In the genomic region with DNA sequence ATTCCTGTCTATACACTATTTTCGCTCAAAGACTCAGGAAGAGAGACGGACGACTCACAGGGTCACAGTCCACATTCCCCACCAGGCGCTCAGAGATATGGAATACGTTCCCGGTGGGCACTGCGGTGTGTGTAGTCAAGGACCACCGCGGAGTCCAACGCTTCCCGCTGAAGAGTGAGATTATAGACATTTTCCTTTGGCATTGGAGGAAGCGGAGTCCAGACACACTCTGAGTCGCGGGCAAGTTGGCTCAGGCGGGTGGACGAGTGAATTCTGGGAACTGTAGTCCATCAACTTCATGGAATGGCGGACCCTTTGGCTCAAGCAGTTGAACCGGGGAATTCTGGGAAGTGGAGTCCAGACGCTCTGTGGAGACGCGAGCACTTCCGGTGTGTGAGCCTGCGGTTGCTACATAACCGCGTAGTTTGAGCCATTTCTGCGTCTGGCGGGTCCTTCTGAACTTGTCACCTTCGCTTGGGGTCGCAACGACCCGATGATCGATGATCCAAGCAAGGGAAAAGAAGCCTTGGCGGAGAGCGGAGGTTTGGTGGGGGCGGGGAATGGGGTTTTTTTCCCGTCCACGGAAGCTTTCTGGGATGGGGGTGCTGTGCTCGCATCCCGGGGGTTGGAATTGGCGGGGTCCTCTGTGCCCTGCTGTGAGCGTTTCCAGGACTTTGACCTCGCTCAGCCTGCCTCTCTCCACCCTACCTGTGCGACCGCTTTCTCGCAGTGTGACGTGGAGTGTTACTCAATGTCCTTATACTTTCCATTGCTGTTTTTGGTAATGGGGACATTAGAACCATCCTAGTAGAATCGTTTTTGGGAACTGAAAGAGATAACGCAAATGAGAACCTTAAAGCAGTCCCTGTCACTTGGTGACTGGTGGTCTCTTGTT, we compare ENCODE assay signal across 1 cellular context.
TF ChIP-seq lines count a peak whose summit lies in the region.

A gene (plus strand): TSS at position 392 of the 895 bp plus-strand sequence. CDS start 4,122 bp downstream, outside the sequence.

TF ChIP-seq in GM12878, 131 proteins besides CTCF, POLR2A, EP300 and RAD21 (continued from another document and continues in another):
- no peak for TF ChIP-seq SREBF2 (IDR thresholded peaks at IDR 0.05; ENCODE audit: low read length)
- TF ChIP-seq KAT2A (conservative IDR thresholded peaks at IDR 0.05; ENCODE audit: control insufficient read depth, low read depth, low read length): no peak
- TF ChIP-seq, protein P1, sequence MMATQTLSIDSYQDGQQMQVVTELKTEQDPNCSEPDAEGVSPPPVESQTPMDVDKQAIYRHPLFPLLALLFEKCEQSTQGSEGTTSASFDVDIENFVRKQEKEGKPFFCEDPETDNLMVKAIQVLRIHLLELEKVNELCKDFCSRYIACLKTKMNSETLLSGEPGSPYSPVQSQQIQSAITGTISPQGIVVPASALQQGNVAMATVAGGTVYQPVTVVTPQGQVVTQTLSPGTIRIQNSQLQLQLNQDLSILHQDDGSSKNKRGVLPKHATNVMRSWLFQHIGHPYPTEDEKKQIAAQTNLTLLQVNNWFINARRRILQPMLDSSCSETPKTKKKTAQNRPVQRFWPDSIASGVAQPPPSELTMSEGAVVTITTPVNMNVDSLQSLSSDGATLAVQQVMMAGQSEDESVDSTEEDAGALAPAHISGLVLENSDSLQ (IDR thresholded peaks at IDR 0.05): no peak; the same call in 1 of the 2 replicates
- TF ChIP-seq RELA (IDR thresholded peaks at IDR 0.05; ENCODE audit: borderline replicate concordance, partially characterized antibody): peak; percentile 23
- peak; percentile 73; the same call in 1 of the 2 replicates for TF ChIP-seq ZSCAN29 (IDR thresholded peaks at IDR 0.05)
- TF ChIP-seq NFXL1 (IDR thresholded peaks at IDR 0.05; ENCODE audit: borderline replicate concordance): no peak
- TF ChIP-seq SMAD5 (IDR thresholded peaks at IDR 0.05; ENCODE audit: low read depth): 0 out of 2 replicates have a peak, but pooled peaks have one; percentile 52
- TF ChIP-seq BHLHE40 (IDR thresholded peaks at IDR 0.05; ENCODE audit: borderline replicate concordance in 1 of 2, low read depth in 2 of 2, low read length in 1 of 2): peak; percentile 57 to 65
- peak; percentile 76 for TF ChIP-seq NBN (IDR thresholded peaks at IDR 0.05)
- no peak for TF ChIP-seq CHD1 (IDR thresholded peaks at IDR 0.05; ENCODE audit: low read depth, low read length)
- TF ChIP-seq LARP7 (IDR thresholded peaks at IDR 0.05): peak; percentile 67
- TF ChIP-seq, protein P2, sequence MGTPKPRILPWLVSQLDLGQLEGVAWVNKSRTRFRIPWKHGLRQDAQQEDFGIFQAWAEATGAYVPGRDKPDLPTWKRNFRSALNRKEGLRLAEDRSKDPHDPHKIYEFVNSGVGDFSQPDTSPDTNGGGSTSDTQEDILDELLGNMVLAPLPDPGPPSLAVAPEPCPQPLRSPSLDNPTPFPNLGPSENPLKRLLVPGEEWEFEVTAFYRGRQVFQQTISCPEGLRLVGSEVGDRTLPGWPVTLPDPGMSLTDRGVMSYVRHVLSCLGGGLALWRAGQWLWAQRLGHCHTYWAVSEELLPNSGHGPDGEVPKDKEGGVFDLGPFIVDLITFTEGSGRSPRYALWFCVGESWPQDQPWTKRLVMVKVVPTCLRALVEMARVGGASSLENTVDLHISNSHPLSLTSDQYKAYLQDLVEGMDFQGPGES (IDR thresholded peaks at IDR 0.05): no peak
- peak; percentile 98 for TF ChIP-seq YY1 (IDR thresholded peaks at IDR 0.05; ENCODE audit: low read depth, low read length)
- TF ChIP-seq IKZF2 (IDR thresholded peaks at IDR 0.05): peak; percentile 64 to 66; a peak in 3 of 4 replicates
- peak; percentile 64; the same call in 1 of the 2 replicates for TF ChIP-seq SIN3A (IDR thresholded peaks at IDR 0.05; ENCODE audit: low read depth, low read length)
- TF ChIP-seq ASH2L (IDR thresholded peaks at IDR 0.05; ENCODE audit: borderline replicate concordance, low read depth): no peak
- TF ChIP-seq, protein P3, sequence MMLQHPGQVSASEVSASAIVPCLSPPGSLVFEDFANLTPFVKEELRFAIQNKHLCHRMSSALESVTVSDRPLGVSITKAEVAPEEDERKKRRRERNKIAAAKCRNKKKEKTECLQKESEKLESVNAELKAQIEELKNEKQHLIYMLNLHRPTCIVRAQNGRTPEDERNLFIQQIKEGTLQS (IDR thresholded peaks at IDR 0.05; ENCODE audit: borderline replicate concordance, extremely low read depth, low read depth, low read length): no peak
- TF ChIP-seq TAF1 (IDR thresholded peaks at IDR 0.05; ENCODE audit: borderline replicate concordance, low read depth, low read length): no peak
- peak; percentile 70 for TF ChIP-seq SREBF1 (IDR thresholded peaks at IDR 0.05; ENCODE audit: low read length)
- no peak for TF ChIP-seq POU2F2 (IDR thresholded peaks at IDR 0.05; ENCODE audit: borderline replicate concordance, low read depth, low read length)
- TF ChIP-seq RFX5 (IDR thresholded peaks at IDR 0.05; ENCODE audit: low read depth, low read length): 0 out of 2 replicates have a peak, but pooled peaks have one; percentile 18
- TF ChIP-seq, protein P4, sequence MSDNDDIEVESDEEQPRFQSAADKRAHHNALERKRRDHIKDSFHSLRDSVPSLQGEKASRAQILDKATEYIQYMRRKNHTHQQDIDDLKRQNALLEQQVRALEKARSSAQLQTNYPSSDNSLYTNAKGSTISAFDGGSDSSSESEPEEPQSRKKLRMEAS (IDR thresholded peaks at IDR 0.05; ENCODE audit: low read depth, low read length): peak; percentile 60; the same call in 1 of the 2 replicates
- TF ChIP-seq, protein P5, sequence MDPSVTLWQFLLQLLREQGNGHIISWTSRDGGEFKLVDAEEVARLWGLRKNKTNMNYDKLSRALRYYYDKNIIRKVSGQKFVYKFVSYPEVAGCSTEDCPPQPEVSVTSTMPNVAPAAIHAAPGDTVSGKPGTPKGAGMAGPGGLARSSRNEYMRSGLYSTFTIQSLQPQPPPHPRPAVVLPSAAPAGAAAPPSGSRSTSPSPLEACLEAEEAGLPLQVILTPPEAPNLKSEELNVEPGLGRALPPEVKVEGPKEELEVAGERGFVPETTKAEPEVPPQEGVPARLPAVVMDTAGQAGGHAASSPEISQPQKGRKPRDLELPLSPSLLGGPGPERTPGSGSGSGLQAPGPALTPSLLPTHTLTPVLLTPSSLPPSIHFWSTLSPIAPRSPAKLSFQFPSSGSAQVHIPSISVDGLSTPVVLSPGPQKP (IDR thresholded peaks at IDR 0.05; ENCODE audit: low read depth, low read length): peak; percentile 94
- 0 out of 2 replicates have a peak, but pooled peaks have one; percentile 45 for TF ChIP-seq DPF2 (IDR thresholded peaks at IDR 0.05)
- TF ChIP-seq STAT1 (conservative IDR thresholded peaks at IDR 0.05): 0 out of 2 replicates have a peak, but pooled peaks have one; percentile 35
- no peak for TF ChIP-seq CHD4 (IDR thresholded peaks at IDR 0.05)
- TF ChIP-seq TARDBP (IDR thresholded peaks at IDR 0.05; ENCODE audit: borderline replicate concordance): peak; percentile 86; the same call in 1 of the 2 replicates
- TF ChIP-seq SPI1 (IDR thresholded peaks at IDR 0.05; ENCODE audit: borderline replicate concordance, insufficient read depth, low read depth, low read length): peak; percentile 68; the same call in 1 of the 2 replicates
- TF ChIP-seq SIX5 (IDR thresholded peaks at IDR 0.05; ENCODE audit: low read depth, low read length, severe bottlenecking): peak; percentile 96
- TF ChIP-seq, protein P6, sequence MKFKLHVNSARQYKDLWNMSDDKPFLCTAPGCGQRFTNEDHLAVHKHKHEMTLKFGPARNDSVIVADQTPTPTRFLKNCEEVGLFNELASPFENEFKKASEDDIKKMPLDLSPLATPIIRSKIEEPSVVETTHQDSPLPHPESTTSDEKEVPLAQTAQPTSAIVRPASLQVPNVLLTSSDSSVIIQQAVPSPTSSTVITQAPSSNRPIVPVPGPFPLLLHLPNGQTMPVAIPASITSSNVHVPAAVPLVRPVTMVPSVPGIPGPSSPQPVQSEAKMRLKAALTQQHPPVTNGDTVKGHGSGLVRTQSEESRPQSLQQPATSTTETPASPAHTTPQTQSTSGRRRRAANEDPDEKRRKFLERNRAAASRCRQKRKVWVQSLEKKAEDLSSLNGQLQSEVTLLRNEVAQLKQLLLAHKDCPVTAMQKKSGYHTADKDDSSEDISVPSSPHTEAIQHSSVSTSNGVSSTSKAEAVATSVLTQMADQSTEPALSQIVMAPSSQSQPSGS (IDR thresholded peaks at IDR 0.05; ENCODE audit: low read length): no peak
- no peak for TF ChIP-seq CEBPB (IDR thresholded peaks at IDR 0.05; ENCODE audit: borderline replicate concordance in 1 of 2, low read depth in 2 of 2, low read length in 2 of 2)
- TF ChIP-seq CHD2 (IDR thresholded peaks at IDR 0.05; ENCODE audit: borderline replicate concordance, low read depth, low read length): peak; percentile 79
- no peak for TF ChIP-seq BCL11A (IDR thresholded peaks at IDR 0.05; ENCODE audit: low read depth, low read length)
- peak; percentile 15; the same call in 1 of the 2 replicates for TF ChIP-seq STAT3 (IDR thresholded peaks at IDR 0.05; ENCODE audit: low read depth, low read length)
- no peak for TF ChIP-seq BRCA1 (IDR thresholded peaks at IDR 0.05; ENCODE audit: low read depth, low read length)
- 0 out of 2 replicates have a peak, but pooled peaks have one; percentile 72 for TF ChIP-seq PAX5 (IDR thresholded peaks at IDR 0.05; ENCODE audit: borderline replicate concordance, low read depth, low read length)
- TF ChIP-seq, protein P7, sequence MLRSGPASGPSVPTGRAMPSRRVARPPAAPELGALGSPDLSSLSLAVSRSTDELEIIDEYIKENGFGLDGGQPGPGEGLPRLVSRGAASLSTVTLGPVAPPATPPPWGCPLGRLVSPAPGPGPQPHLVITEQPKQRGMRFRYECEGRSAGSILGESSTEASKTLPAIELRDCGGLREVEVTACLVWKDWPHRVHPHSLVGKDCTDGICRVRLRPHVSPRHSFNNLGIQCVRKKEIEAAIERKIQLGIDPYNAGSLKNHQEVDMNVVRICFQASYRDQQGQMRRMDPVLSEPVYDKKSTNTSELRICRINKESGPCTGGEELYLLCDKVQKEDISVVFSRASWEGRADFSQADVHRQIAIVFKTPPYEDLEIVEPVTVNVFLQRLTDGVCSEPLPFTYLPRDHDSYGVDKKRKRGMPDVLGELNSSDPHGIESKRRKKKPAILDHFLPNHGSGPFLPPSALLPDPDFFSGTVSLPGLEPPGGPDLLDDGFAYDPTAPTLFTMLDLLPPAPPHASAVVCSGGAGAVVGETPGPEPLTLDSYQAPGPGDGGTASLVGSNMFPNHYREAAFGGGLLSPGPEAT (IDR thresholded peaks at IDR 0.05; ENCODE audit: low read depth): 0 out of 2 replicates have a peak, but pooled peaks have one; percentile 47
- TF ChIP-seq, protein P8, sequence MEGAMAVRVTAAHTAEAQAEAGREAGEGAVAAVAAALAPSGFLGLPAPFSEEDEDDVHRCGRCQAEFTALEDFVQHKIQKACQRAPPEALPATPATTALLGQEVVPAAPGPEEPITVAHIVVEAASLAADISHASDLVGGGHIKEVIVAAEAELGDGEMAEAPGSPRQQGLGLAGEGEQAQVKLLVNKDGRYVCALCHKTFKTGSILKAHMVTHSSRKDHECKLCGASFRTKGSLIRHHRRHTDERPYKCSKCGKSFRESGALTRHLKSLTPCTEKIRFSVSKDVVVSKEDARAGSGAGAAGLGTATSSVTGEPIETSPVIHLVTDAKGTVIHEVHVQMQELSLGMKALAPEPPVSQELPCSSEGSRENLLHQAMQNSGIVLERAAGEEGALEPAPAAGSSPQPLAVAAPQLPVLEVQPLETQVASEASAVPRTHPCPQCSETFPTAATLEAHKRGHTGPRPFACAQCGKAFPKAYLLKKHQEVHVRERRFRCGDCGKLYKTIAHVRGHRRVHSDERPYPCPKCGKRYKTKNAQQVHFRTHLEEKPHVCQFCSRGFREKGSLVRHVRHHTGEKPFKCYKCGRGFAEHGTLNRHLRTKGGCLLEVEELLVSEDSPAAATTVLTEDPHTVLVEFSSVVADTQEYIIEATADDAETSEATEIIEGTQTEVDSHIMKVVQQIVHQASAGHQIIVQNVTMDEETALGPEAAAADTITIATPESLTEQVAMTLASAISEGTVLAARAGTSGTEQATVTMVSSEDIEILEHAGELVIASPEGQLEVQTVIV (IDR thresholded peaks at IDR 0.05; ENCODE audit: borderline replicate concordance, partially characterized antibody): peak; percentile 45
- peak; percentile 51; the same call in 1 of the 2 replicates for TF ChIP-seq PML (IDR thresholded peaks at IDR 0.05; ENCODE audit: low read length)
- no peak for TF ChIP-seq NFYA (IDR thresholded peaks at IDR 0.05; ENCODE audit: borderline replicate concordance, low read depth, low read length)
- peak; percentile 57; the same call in 1 of the 2 replicates for TF ChIP-seq ATF7 (IDR thresholded peaks at IDR 0.05; ENCODE audit: low read depth)
- TF ChIP-seq ZNF384 (IDR thresholded peaks at IDR 0.05; ENCODE audit: borderline replicate concordance, low read depth, low read length): no peak
- no peak for TF ChIP-seq CBX3 (IDR thresholded peaks at IDR 0.05; ENCODE audit: borderline replicate concordance, low read depth)
- no peak for TF ChIP-seq SUPT20H (IDR thresholded peaks at IDR 0.05; ENCODE audit: borderline replicate concordance, control insufficient read depth, low read depth, low read length)
- TF ChIP-seq, protein P9, sequence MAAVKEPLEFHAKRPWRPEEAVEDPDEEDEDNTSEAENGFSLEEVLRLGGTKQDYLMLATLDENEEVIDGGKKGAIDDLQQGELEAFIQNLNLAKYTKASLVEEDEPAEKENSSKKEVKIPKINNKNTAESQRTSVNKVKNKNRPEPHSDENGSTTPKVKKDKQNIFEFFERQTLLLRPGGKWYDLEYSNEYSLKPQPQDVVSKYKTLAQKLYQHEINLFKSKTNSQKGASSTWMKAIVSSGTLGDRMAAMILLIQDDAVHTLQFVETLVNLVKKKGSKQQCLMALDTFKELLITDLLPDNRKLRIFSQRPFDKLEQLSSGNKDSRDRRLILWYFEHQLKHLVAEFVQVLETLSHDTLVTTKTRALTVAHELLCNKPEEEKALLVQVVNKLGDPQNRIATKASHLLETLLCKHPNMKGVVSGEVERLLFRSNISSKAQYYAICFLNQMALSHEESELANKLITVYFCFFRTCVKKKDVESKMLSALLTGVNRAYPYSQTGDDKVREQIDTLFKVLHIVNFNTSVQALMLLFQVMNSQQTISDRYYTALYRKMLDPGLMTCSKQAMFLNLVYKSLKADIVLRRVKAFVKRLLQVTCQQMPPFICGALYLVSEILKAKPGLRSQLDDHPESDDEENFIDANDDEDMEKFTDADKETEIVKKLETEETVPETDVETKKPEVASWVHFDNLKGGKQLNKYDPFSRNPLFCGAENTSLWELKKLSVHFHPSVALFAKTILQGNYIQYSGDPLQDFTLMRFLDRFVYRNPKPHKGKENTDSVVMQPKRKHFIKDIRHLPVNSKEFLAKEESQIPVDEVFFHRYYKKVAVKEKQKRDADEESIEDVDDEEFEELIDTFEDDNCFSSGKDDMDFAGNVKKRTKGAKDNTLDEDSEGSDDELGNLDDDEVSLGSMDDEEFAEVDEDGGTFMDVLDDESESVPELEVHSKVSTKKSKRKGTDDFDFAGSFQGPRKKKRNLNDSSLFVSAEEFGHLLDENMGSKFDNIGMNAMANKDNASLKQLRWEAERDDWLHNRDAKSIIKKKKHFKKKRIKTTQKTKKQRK (IDR thresholded peaks at IDR 0.05; ENCODE audit: low read depth, low read length): no peak
- 0 out of 2 replicates have a peak, but pooled peaks have one; percentile 15 for TF ChIP-seq MYB (IDR thresholded peaks at IDR 0.05; ENCODE audit: borderline replicate concordance, low read depth, low read length)
- peak; percentile 98 for TF ChIP-seq HCFC1 (IDR thresholded peaks at IDR 0.05; ENCODE audit: low read length)
- no peak; the same call in 1 of the 2 replicates for TF ChIP-seq RB1 (IDR thresholded peaks at IDR 0.05; ENCODE audit: borderline replicate concordance)
